Comparison of ENCODE assay signal across 27 cellular contexts in genomic region chr11:41788177-41788576, GRCh38.
"Had no signal": no experiment of that assay in that cellular context is flagged by ENCODE, and none has a peak within 500 bp of the region (broad histone marks: within the 10 kb centered on the region; RNA-seq: fewer than 3 reads in every experiment).

No MANE protein-coding gene starts in this region.

- H3K4me1 ChIP-seq: stomach, suprapubic skin, testis, thyroid gland, tibial artery, tibial nerve, upper lobe of left lung, upper lobe of right lung, uterus, vagina had no signal

- DNase-seq: stimulated activated CD4-positive, alpha-beta T cell treated with anti-CD3 and anti-CD28 coated beads, Interleukin-2, amount 100 ng/mL, for 48 hours; stimulated activated CD4-positive, alpha-beta T cell treated with anti-CD3 and anti-CD28 coated beads, Interleukin-4, amount 100 ng/mL, for 1 hour; stimulated activated CD4-positive, alpha-beta T cell treated with anti-CD3 and anti-CD28 coated beads, Interleukin-4, amount 100 ng/mL, for 24 hours; stimulated activated CD4-positive, alpha-beta T cell treated with anti-CD3 and anti-CD28 coated beads, Interleukin-4, amount 100 ng/mL, for 4 hours; stimulated activated CD8-positive, alpha-beta memory T cell treated with anti-CD3 and anti-CD28 coated beads, Interleukin-4, amount 100 ng/mL, for 48 hours; stimulated activated naive B cell treated with anti-CD40 and anti-IgM and Interleukin-4, amounts not matched to agents 10 μg/mL and 1 μg/mL and 100 μg/mL, for 72 hours; stimulated activated naive CD4-positive, alpha-beta T cell; stimulated activated naive CD4-positive, alpha-beta T cell treated with Interleukin-2 at 50 U/mL for 16 hours; stimulated activated naive CD8-positive, alpha-beta T cell treated with anti-CD3 and anti-CD28 coated beads, Interleukin-15, amount 100 ng/mL, for 72 hours; stimulated activated naive CD8-positive, alpha-beta T cell treated with anti-CD3 and anti-CD28 coated beads, Interleukin-15, Interleukin-2, amounts not matched to agents 100 U/mL and 50 U/mL, for 24 hours; stomach; substantia nigra; testis; thyroid gland; tibial artery; transverse colon; trophoblast cell; upper lobe of right lung; uterus had no signal

- H3K36me3 ChIP-seq: stomach, suprapubic skin, thoracic aorta, thyroid gland, tibial artery, tibial nerve, transverse colon, upper lobe of left lung, upper lobe of right lung, uterus, vagina had no signal

- ATAC-seq: stimulated activated effector memory CD8-positive, alpha-beta T cell treated with anti-CD3 and anti-CD28 coated beads, Interleukin-12 subunit alpha, Interleukin-12 subunit beta, amount 100 ng/mL, for 72 hours; stimulated activated memory B cell treated with anti-CD40 and anti-IgM and Interleukin-4, amounts not matched to agents 10 μg/mL and 1 μg/mL and 100 μg/mL, for 72 hours; stimulated activated naive B cell treated with anti-CD40 and anti-IgM and Interleukin-4, amounts not matched to agents 10 μg/mL and 1 μg/mL and 100 μg/mL, for 72 hours; stimulated activated naive CD8-positive, alpha-beta T cell treated with anti-CD3 and anti-CD28 coated beads, Interleukin-15, amount 100 ng/mL, for 72 hours; stimulated activated naive CD8-positive, alpha-beta T cell treated with anti-CD3 and anti-CD28 coated beads, Interleukin-15, Interleukin-2, amounts not matched to agents 100 U/mL and 50 U/mL, for 24 hours; upper lobe of right lung had no signal

- H3K4me3 ChIP-seq: stomach, suprapubic skin, thoracic aorta, thyroid gland, tibial artery, tibial nerve, transverse colon, upper lobe of left lung, upper lobe of right lung, uterus, vagina had no signal

- H3K9me3 ChIP-seq: testis, thoracic aorta, thyroid gland, tibial artery, transverse colon, upper lobe of right lung, uterus, vagina had no signal

- H3K27ac ChIP-seq: stomach, suprapubic skin, testis, thoracic aorta, thyroid gland, tibial artery, tibial nerve, transverse colon, upper lobe of left lung, upper lobe of right lung, uterus, vagina had no signal

- FAIRE-seq: urothelium cell line had no signal

- H3K27me3 ChIP-seq: stomach, suprapubic skin, testis, thyroid gland, tibial artery, tibial nerve, transverse colon, upper lobe of left lung, upper lobe of right lung, uterus, vagina had no signal
